Comparison of ENCODE assay signal across 23 cellular contexts in genomic region chr18:62693659-62694058, GRCh38. TPM values are rescaled to one million over a fixed set of nuclear protein-coding genes. Genes with fewer than 3 reads are reported as not detected.
DNase-seq lines count a peak whose midpoint lies in the region; ATAC-seq, FAIRE-seq and TF ChIP-seq lines count a peak whose summit lies in the region.
"Had no signal": no experiment of that assay in that cellular context is flagged by ENCODE, and none has a peak within 500 bp of the region (broad histone marks: within the 10 kb centered on the region; RNA-seq: fewer than 3 reads in every experiment).

No MANE protein-coding gene starts in this region.

- peaks cover 10% of the 10 kb centered on the region for H3K9me3 ChIP-seq in HepG2 (ENCODE audit: low read length)
- H3K9me3 ChIP-seq in vagina: no peaks in the 10 kb centered on the region
- H3K9me3 ChIP-seq: BE2C had no signal

- WGBS in HepG2 (ENCODE audit: low lambda C conversion rate): 18% methylated on average over 1 of the region's 1 CpG

- H3K36me3 ChIP-seq in HepG2 (replicated peaks in 1 of 2; ENCODE audit: control insufficient read depth in 1 of 2, insufficient read depth in 2 of 2, low read length in 2 of 2): no peaks in the 10 kb centered on the region
- H3K36me3 ChIP-seq in vagina: no peaks in the 10 kb centered on the region
- H3K36me3 ChIP-seq: BE2C had no signal

- DNase-seq in caudate nucleus (lab: John Stamatoyannopoulos, UW) (no peak), HepG2 (ENCODE audit: low spot score) (peak; percentile 24), substantia nigra (lab: John Stamatoyannopoulos, UW) (no peak), vagina (ENCODE audit: extremely low spot score in 2 of 2) (no peak)
- DNase-seq in stimulated activated CD8-positive, alpha-beta memory T cell treated with anti-CD3 and anti-CD28 coated beads, Interleukin-4, amount 100 ng/mL, for 48 hours: no peak
- DNase-seq: ACHN; BE2C; C1 segment of cervical spinal cord; CD4-positive, CD25-positive, alpha-beta regulatory T cell; CD8-positive, alpha-beta memory T cell; COR-L47; DMS 273 treated with DMSO at 0.1 percent for 48 hours; DMS53; DND-41; EL; HCEC 1CT had no signal

- H3K4me3 ChIP-seq in HepG2 (replicated peaks in 1 of 3; ENCODE audit: insufficient read depth in 1 of 3, low read depth in 2 of 3, low read length in 3 of 3) (no peak overlapping the region), vagina (no peak overlapping the region)
- H3K4me3 ChIP-seq: GM12878, GM23338 had no signal

- no peak overlapping the region; the same call in 1 of the 2 replicates for H3K4me2 ChIP-seq in HepG2 (ENCODE audit: low read depth, low read length)
- H3K4me2 ChIP-seq: GM23338 had no signal

- no peak for FAIRE-seq in HepG2 (lab: Jason Lieb, UNC)
- FAIRE-seq: A204.1, GM12878, H54, HTR-8/SVneo had no signal

- no peak for TF ChIP-seq RAD21 in HepG2 (CRISPR knock-in tag; IDR thresholded peaks at IDR 0.05)

- H2AFZ ChIP-seq in HepG2 (ENCODE audit: low read length): no peak overlapping the region

- H3K79me2 ChIP-seq in HepG2 (ENCODE audit: insufficient read depth, low read length): no peaks in the 10 kb centered on the region

- H3K27me3 ChIP-seq in HepG2 (ENCODE audit: control insufficient read depth in 1 of 2, insufficient read depth in 2 of 2, low read length in 2 of 2): peaks cover 0 to 3% of the 10 kb centered on the region in 2 experiments; a peak in 1 of 5 replicates
- H3K27me3 ChIP-seq in vagina: no peaks in the 10 kb centered on the region
- H3K27me3 ChIP-seq: BE2C had no signal

- CTCF ChIA-PET in HepG2 (lab: Yijun Ruan, JAX; ENCODE audit: low intra/inter-chr PET ratio, low total read pairs): no interaction called here

- ATAC-seq in esophagus mucosa: peak; percentile 37
- ATAC-seq in HepG2: peak; percentile 33; the same call in 1 of the 3 replicates
- ATAC-seq in GM18907 (IDR thresholded peaks at IDR 0.05; ENCODE audit: unreplicated experiment): no peak
- ATAC-seq: GM12878, GM23338 had no signal

- H3K4me1 ChIP-seq in HepG2 (ENCODE audit: insufficient read depth, low read length): peaks cover 44% of the 10 kb centered on the region
- no peaks in the 10 kb centered on the region for H3K4me1 ChIP-seq in vagina
- H3K4me1 ChIP-seq: BE2C had no signal

- no peaks in the 10 kb centered on the region for H4K20me1 ChIP-seq in HepG2 (ENCODE audit: insufficient read depth, low read length)

- POLR2A ChIA-PET in HepG2 (lab: Yijun Ruan, JAX): interaction anchor here (1.6 kb wide), 1 partner anchor 21 kb away, joined by 4 read pairs; no protein-coding TSS in a partner anchor

- TF ChIP-seq CTCF in HepG2 (CRISPR knock-in tag; IDR thresholded peaks at IDR 0.05) (no peak), vagina (IDR thresholded peaks at IDR 0.05) (no peak)

- TF ChIP-seq POLR2A in HepG2 (IDR thresholded peaks at IDR 0.05; ENCODE audit: insufficient read depth in 1 of 2, low read depth in 2 of 2, low read length in 2 of 2) (no peak), vagina (IDR thresholded peaks at IDR 0.05) (no peak)

- TF ChIP-seq EP300 in HepG2 (IDR thresholded peaks at IDR 0.05; ENCODE audit: low read depth in 2 of 2, low read length in 2 of 2): no peak; a peak in 1 of 4 replicates
- TF ChIP-seq EP300 in HepG2 (CRISPR knock-in tag; IDR thresholded peaks at IDR 0.05; ENCODE audit: borderline replicate concordance): no peak

- no peak overlapping the region for H3K9ac ChIP-seq in HepG2 (ENCODE audit: insufficient read depth, low read depth, low read length)

- peak overlapping the region; percentile 94 for H3K27ac ChIP-seq in caudate nucleus (ENCODE audit: low read depth, low read length)
- peak overlapping the region; percentile 14 for H3K27ac ChIP-seq in HepG2 (ENCODE audit: extremely low read length, insufficient read depth, low read length)
- peak overlapping the region; percentile 95 for H3K27ac ChIP-seq in substantia nigra (ENCODE audit: low read depth, low read length, poor library complexity, severe bottlenecking)
- H3K27ac ChIP-seq in vagina: no peak overlapping the region

- intact Hi-C loops in HepG2 (cut with micrococcal nuclease; ENCODE audit: unreplicated experiment) (no loop called here), vagina (cut with DNase I) (no loop called here)

- in situ Hi-C loops in HepG2 (cut with HindIII; ENCODE audit: extremely low pct_ligation_motif_present, low pct_unique_long_range_greater_than_20kb): no loop called here

- BruUV-seq in HepG2 (replicated peaks; lab: Mats Ljungman, UMichigan): no TSS peak

TF ChIP-seq in HepG2, 621 proteins besides CTCF, POLR2A, EP300 and RAD21 (continues in another document):
- TF ChIP-seq TOE1 (CRISPR knock-in tag; IDR thresholded peaks at IDR 0.05) (no peak), ZNF878 (CRISPR knock-in tag; IDR thresholded peaks at IDR 0.05) (no peak), ZNF747 (CRISPR knock-in tag; IDR thresholded peaks at IDR 0.05; ENCODE audit: borderline replicate concordance) (no peak), ELF4 (CRISPR knock-in tag; IDR thresholded peaks at IDR 0.05; ENCODE audit: borderline replicate concordance) (no peak), NCOA5 (CRISPR knock-in tag; IDR thresholded peaks at IDR 0.05) (no peak), ZNF619 (CRISPR knock-in tag; IDR thresholded peaks at IDR 0.05) (no peak), ZNF292 (CRISPR knock-in tag; IDR thresholded peaks at IDR 0.05; ENCODE audit: borderline replicate concordance, low read depth) (no peak), PAX8 (CRISPR knock-in tag; IDR thresholded peaks at IDR 0.05; ENCODE audit: borderline replicate concordance) (no peak), ZNF547 (CRISPR knock-in tag; IDR thresholded peaks at IDR 0.05) (no peak), SRSF1 (optimal IDR thresholded peaks at IDR 0.05; ENCODE audit: low read depth, low read length) (no peak), ZFP82 (CRISPR knock-in tag; IDR thresholded peaks at IDR 0.05; ENCODE audit: borderline replicate concordance) (no peak), MNT (IDR thresholded peaks at IDR 0.05) (0 out of 2 replicates have a peak, but pooled peaks have one; percentile 23), SIN3B (IDR thresholded peaks at IDR 0.05; ENCODE audit: low read length) (no peak)
- TF ChIP-seq, protein P1, sequence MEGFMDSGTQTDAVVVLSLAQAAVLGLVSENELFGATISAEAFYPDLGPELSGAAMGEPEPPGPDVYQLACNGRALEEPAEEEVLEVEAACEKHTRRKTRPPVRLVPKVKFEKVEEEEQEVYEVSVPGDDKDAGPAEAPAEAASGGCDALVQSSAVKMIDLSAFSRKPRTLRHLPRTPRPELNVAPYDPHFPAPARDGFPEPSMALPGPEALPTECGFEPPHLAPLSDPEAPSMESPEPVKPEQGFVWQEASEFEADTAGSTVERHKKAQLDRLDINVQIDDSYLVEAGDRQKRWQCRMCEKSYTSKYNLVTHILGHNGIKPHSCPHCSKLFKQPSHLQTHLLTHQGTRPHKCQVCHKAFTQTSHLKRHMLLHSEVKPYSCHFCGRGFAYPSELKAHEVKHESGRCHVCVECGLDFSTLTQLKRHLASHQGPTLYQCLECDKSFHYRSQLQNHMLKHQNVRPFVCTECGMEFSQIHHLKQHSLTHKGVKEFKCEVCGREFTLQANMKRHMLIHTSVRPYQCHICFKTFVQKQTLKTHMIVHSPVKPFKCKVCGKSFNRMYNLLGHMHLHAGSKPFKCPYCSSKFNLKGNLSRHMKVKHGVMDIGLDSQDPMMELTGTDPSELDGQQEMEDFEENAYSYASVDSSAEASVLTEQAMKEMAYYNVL (CRISPR knock-in tag; IDR thresholded peaks at IDR 0.05; ENCODE audit: borderline replicate concordance): no peak

RNA-seq across cellular contexts. Expression of gene PHLPP1, which starts 21.7 kb away (rescaled TPM):
- 17.7 TPM for total RNA-seq in esophagus mucosa
- 18.5 and 19.8 TPM in 2 replicates for total RNA-seq in HepG2 (2016; rRNA removed; fragmentation: Illumina TruSeq; extraction: Trizol)
- 8.5 and 10.8 TPM in 2 replicates for total RNA-seq in HepG2 (2016; cell fraction: cytosol; rRNA removed; fragmentation: Illumina TruSeq; extraction: Trizol; ENCODE audit: low read depth)
- total RNA-seq in HepG2 (2016; cell fraction: insoluble cytoplasmic fraction; rRNA removed; fragmentation: Illumina TruSeq; extraction: Trizol): 16.7 and 17.3 TPM in 2 replicates
- total RNA-seq in HepG2 (2016; cell fraction: membrane; rRNA removed; fragmentation: Illumina TruSeq; extraction: Trizol): 8.5 and 10.8 TPM in 2 replicates
- total RNA-seq in HepG2 (2016; cell fraction: nucleus; rRNA removed; fragmentation: Illumina TruSeq; extraction: Trizol): 29.4 and 39.2 TPM in 2 replicates
- 9.2 and 9.8 TPM in 2 replicates for polyA plus RNA-seq in HepG2 (2011; rRNA removed)
- 7.0 and 7.7 TPM in 2 replicates for polyA plus RNA-seq in HepG2 (2011; cell fraction: cytosol; rRNA removed)
- 11.5 and 13.7 TPM in 2 replicates for polyA plus RNA-seq in HepG2 (2011; cell fraction: nucleus; rRNA removed)
- polyA plus RNA-seq in HepG2 (2012): 9.2 and 15.8 TPM in 2 replicates
- 0.60 and 0.61 TPM in 2 replicates for polyA plus RNA-seq in HepG2 (2016; cell fraction: cytosol; fragmentation: Illumina TruSeq; extraction: Trizol; ENCODE audit: low read depth)
- 13.0 and 17.3 TPM in 2 replicates for polyA plus RNA-seq in HepG2 (2016; cell fraction: insoluble cytoplasmic fraction; fragmentation: Illumina TruSeq; extraction: Trizol; ENCODE audit: low read depth)
- 2.3 and 2.5 TPM in 2 replicates for polyA plus RNA-seq in HepG2 (2016; cell fraction: membrane; fragmentation: Illumina TruSeq; extraction: Trizol; ENCODE audit: low read depth)
- polyA plus RNA-seq in HepG2 (2016; cell fraction: nucleus; fragmentation: Illumina TruSeq; extraction: Trizol; ENCODE audit: insufficient read depth, low read depth): 17.6 and 19.5 TPM in 2 replicates
- polyA minus RNA-seq in HepG2 (2011; rRNA and poly(A)+ RNA removed; ENCODE audit: low replicate concordance): 17.9 and 28.2 TPM in 2 replicates
- 24.3 and 29.5 TPM in 2 replicates for polyA minus RNA-seq in HepG2 (2011; cell fraction: cytosol; rRNA and poly(A)+ RNA removed)
- 61.7 and 84.3 TPM in 2 replicates for polyA minus RNA-seq in HepG2 (2011; cell fraction: nucleus; rRNA and poly(A)+ RNA removed)
- 20.6 TPM for total RNA-seq in vagina
